ENCODE assay signal across 14 cellular contexts in the genomic region with DNA sequence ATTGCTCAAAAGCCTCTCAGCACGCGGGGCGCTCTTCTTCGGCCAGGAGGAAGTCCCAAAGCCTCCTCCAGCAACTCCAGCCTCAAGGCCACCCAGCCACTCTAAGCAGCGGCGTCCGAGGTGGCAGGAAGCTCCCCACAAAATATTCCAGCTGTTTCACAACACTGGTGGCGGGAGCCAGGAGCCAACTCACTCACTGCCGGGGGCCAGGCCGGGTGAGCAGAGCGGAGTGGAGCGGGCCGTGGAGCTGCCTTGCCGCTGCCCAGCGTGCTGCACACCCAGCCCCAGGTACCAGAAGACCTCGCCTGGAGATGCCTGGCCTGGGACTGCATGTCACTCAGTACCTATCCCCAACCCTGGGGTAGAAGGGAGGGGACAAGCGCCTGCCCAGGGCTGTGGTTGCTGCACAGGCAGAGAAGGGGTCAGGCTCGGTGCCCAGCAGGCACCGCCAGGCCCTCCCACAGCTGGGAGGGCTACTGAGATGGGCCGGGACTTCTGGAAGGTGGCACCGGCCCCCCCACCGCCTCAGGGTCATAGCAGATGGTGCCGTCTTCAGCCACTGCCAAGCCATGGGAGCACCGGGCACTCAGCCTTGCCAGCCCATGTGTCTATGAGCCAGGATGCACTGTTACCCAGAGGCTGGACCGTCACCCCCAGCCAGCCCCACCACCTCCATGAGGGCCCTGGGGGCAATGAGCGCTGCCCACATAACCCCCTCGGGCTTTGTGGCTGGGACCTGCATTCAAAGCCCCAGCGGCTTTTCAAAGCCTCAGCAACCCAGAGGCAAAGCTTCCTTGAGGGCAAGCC. TPM values are rescaled to one million over a fixed set of nuclear protein-coding genes. Genes with fewer than 3 reads are reported as not detected.
DNase-seq lines count a peak whose midpoint lies in the region; ATAC-seq and TF ChIP-seq lines count a peak whose summit lies in the region.
"Had no signal": no experiment of that assay in that cellular context is flagged by ENCODE, and none has a peak within 500 bp of the region (broad histone marks: within the 10 kb centered on the region; RNA-seq: fewer than 3 reads in every experiment).

No MANE protein-coding gene starts in this region.

- peaks cover 29% of the 10 kb centered on the region for H3K36me3 ChIP-seq in IMR-90 (ENCODE audit: control insufficient read depth, insufficient read depth, low read length)
- H3K36me3 ChIP-seq in esophagus squamous epithelium = peaks cover 6 to 76% (median 12%) of the 10 kb centered on the region in 3 donors
- H3K36me3 ChIP-seq in transverse colon = peaks cover 0 to 10% (median 0%) of the 10 kb centered on the region in 4 donors

- no peak overlapping the region for H3K18ac ChIP-seq in IMR-90 (ENCODE audit: low read depth, low read length)

- H2BK15ac ChIP-seq in IMR-90 (ENCODE audit: low read depth, low read length) = no peak overlapping the region; the same call in 2 of the 3 replicates

- peak overlapping the region; percentile 46 for H2AFZ ChIP-seq in IMR-90 (replicated peaks; ENCODE audit: low read length, poor library complexity)

- no peak for TF ChIP-seq RAD21 in IMR-90 (IDR thresholded peaks at IDR 0.05; ENCODE audit: low read length)

- H3K56ac ChIP-seq in IMR-90 (ENCODE audit: extremely low read depth, insufficient read depth, low read length) = no peak overlapping the region

- H3K4me3 ChIP-seq in IMR-90 (ENCODE audit: insufficient read depth, low read depth, low read length) (no peak overlapping the region), esophagus squamous epithelium (no peak overlapping the region), lower leg skin (ENCODE audit: low read depth, poor library complexity, severe bottlenecking) (no peak overlapping the region), transverse colon (no peak overlapping the region)

- CTCF ChIA-PET in IMR-90 (lab: Yijun Ruan, JAX) (no interaction called here), GM10248 (lab: Yijun Ruan, JAX) (interaction anchor here (1.0 to 3.6 kb wide), 3 partner anchors 16 to 642 kb away, joined by 4 to 43 read pairs (median 30); no protein-coding TSS in a partner anchor)

- TF ChIP-seq CTCF in IMR-90 (conservative IDR thresholded peaks at IDR 0.05; ENCODE audit: low read depth, low read length) = 0 out of 2 replicates have a peak, but pooled peaks have one; percentile 0
- no peak for TF ChIP-seq CTCF in esophagus squamous epithelium (IDR thresholded peaks at IDR 0.05)
- TF ChIP-seq CTCF in lower leg skin (IDR thresholded peaks at IDR 0.05) = no peak
- no peak for TF ChIP-seq CTCF in transverse colon (IDR thresholded peaks at IDR 0.05)
- no peak for TF ChIP-seq CTCF in GM10248 (IDR thresholded peaks at IDR 0.05; ENCODE audit: control extremely low read depth, extremely low read depth, low read depth, missing control alignments)

- no peaks in the 10 kb centered on the region for H3K27me3 ChIP-seq in IMR-90 (ENCODE audit: control insufficient read depth, insufficient read depth, low read length)
- H3K27me3 ChIP-seq in esophagus squamous epithelium = no peaks in the 10 kb centered on the region
- H3K27me3 ChIP-seq in transverse colon = no peaks in the 10 kb centered on the region

- ATAC-seq in IMR-90 (ENCODE audit: low read depth) = peak; percentile 57
- ATAC-seq: activated CD8-positive, alpha-beta memory T cell treated with anti-CD3 and anti-CD28 coated beads, Interleukin-2, amount 10 ng/mL, durations not matched to agents 7 days and 5 days; HCT116 had no signal

- H4K8ac ChIP-seq in IMR-90 (ENCODE audit: low read depth in 2 of 2, low read length in 2 of 2) = peak overlapping the region in 1 of 2 experiments; percentile 56; a peak in 1 of 4 replicates

- H2AK9ac ChIP-seq in IMR-90 (replicated peaks; ENCODE audit: low read depth, low read length, poor library complexity) = peak overlapping the region; percentile 86

- DNase-seq in IMR-90 (peak; percentile 64), esophagus squamous epithelium (lab: John Stamatoyannopoulos, UW) (no peak), lower leg skin (ENCODE audit: low spot score in 2 of 2) (peak; percentile 58 to 94), transverse colon (peak; percentile 47), GM10248 (ENCODE audit: extremely low spot score) (no peak), HuH-7.5 (ENCODE audit: low spot score) (no peak)
- DNase-seq in stimulated activated CD4-positive, alpha-beta T cell treated with anti-CD3 and anti-CD28 coated beads, Interleukin-2, amount 100 ng/mL, for 48 hours = no peak
- DNase-seq: activated CD8-positive, alpha-beta memory T cell treated with anti-CD3 and anti-CD28 coated beads, Interleukin-2, amount 10 ng/mL, durations not matched to agents 7 days and 5 days; Calu3; effector CD8-positive, alpha-beta T cell; naive B cell; NCI-H2081 treated with DMSO at 0.1 percent for 48 hours; stimulated activated CD8-positive, alpha-beta memory T cell treated with anti-CD3 and anti-CD28 coated beads, Interleukin-4, amount 100 ng/mL, for 48 hours had no signal

- peak overlapping the region; percentile 57 for H2BK120ac ChIP-seq in IMR-90 (ENCODE audit: low read depth, low read length)

- peak overlapping the region; percentile 30 for H2AK5ac ChIP-seq in IMR-90 (ENCODE audit: low read depth, low read length)

- H3K9me3 ChIP-seq in IMR-90 (ENCODE audit: control insufficient read depth, insufficient read depth, low read length) (no peaks in the 10 kb centered on the region), esophagus squamous epithelium (no peaks in the 10 kb centered on the region), transverse colon (no peaks in the 10 kb centered on the region)

- intact Hi-C loops in IMR-90 (cut with micrococcal nuclease) (no loop called here), esophagus squamous epithelium (cut with DNase I) (no loop called here), lower leg skin (cut with DNase I; ENCODE audit: low total_unique reads) (no loop called here), transverse colon (cut with DNase I; ENCODE audit: low total_unique reads) (no loop called here)

- no peak overlapping the region; the same call in 1 of the 2 replicates for H3K14ac ChIP-seq in IMR-90 (replicated peaks; ENCODE audit: low read depth, low read length)

- H3K79me1 ChIP-seq in IMR-90 (ENCODE audit: low read depth in 1 of 2, low read length in 2 of 2) = peaks cover 15 to 68% of the 10 kb centered on the region in 2 experiments

- peaks cover 16% of the 10 kb centered on the region for H3K4me1 ChIP-seq in IMR-90 (ENCODE audit: control insufficient read depth, insufficient read depth, low read length)
- H3K4me1 ChIP-seq in esophagus squamous epithelium = peaks cover 47 to 79% (median 54%) of the 10 kb centered on the region in 3 donors
- peaks cover 6 to 36% (median 24%) of the 10 kb centered on the region in 4 donors for H3K4me1 ChIP-seq in transverse colon

- peak overlapping the region; percentile 43; the same call in 1 of the 2 replicates for H4K91ac ChIP-seq in IMR-90 (ENCODE audit: insufficient read depth, low read depth, low read length)

- in situ Hi-C loops in IMR-90 (cut with MboI; ENCODE audit: low sequenced_read_pairs) = loop anchor here (10.0 kb wide), 1 partner anchor 54 kb away; a partner anchor contains a TSS
- in situ Hi-C loops in transverse colon (cut with MboI; ENCODE audit: low pct_ligation_motif_present in 1 of 4, low pct_unique_long_range_greater_than_20kb in 1 of 4, low sequenced_read_pairs in 3 of 4) = no loop called here

- TF ChIP-seq EP300 in transverse colon (IDR thresholded peaks at IDR 0.05; ENCODE audit: low read depth) = no peak

- no peak overlapping the region for H3K4me2 ChIP-seq in IMR-90 (ENCODE audit: low read depth, low read length)

- no TSS peak for BruUV-seq in IMR-90 (replicated peaks; lab: Mats Ljungman, UMichigan)

- peak overlapping the region; percentile 23; the same call in 1 of the 2 replicates for H3K23ac ChIP-seq in IMR-90 (ENCODE audit: low read depth, low read length)

- 60% methylated on average over 2 of the region's 28 CpGs; no CpG with 5 or more reads in 1 of the 2 experiments for WGBS in IMR-90 (ENCODE audit: extremely low coverage in 2 of 2, insufficient read length in 1 of 2), 2 experiments
- 40 to 41% methylated on average over 2 to 4 of the region's 28 CpGs for WGBS in esophagus squamous epithelium, 2 donors
- 50 to 60% methylated on average over 21 to 26 of the region's 28 CpGs for WGBS in lower leg skin, 2 donors
- WGBS in transverse colon (ENCODE audit: low coverage in 1 of 2), 2 donors = 84 to 92% methylated on average over 2 to 19 of the region's 28 CpGs

- dilution Hi-C loops in IMR-90 (cut with HindIII; ENCODE audit: low sequenced_read_pairs, unreplicated experiment) = no loop called here

- H3K27ac ChIP-seq in IMR-90 (ENCODE audit: insufficient read depth, low read length) (peak overlapping the region; percentile 28; the same call in 1 of the 2 replicates), esophagus squamous epithelium (peak overlapping the region; percentile 11 to 58 (median 36)), transverse colon (peak overlapping the region in 3 of 4 donors; percentile 28 to 37 (median 37))

- H2BK5ac ChIP-seq in IMR-90 (ENCODE audit: low read depth, low read length, poor library complexity, severe bottlenecking) = peak overlapping the region; percentile 39

- no peaks in the 10 kb centered on the region for H3K9me1 ChIP-seq in IMR-90 (ENCODE audit: insufficient read depth, low read length)

- no peak overlapping the region for H4K5ac ChIP-seq in IMR-90 (ENCODE audit: low read depth, low read length)

- H3K4ac ChIP-seq in IMR-90 (ENCODE audit: low read depth, low read length) = peak overlapping the region; percentile 64

- TF ChIP-seq POLR2A in IMR-90 (IDR thresholded peaks at IDR 0.05; ENCODE audit: low read depth, low read length) (no peak), esophagus squamous epithelium (IDR thresholded peaks at IDR 0.05) (no peak), lower leg skin (IDR thresholded peaks at IDR 0.05) (no peak), transverse colon (IDR thresholded peaks at IDR 0.05) (no peak)

- peaks cover 43% of the 10 kb centered on the region for H4K20me1 ChIP-seq in IMR-90 (ENCODE audit: insufficient read depth, low read length)

- POLR2A ChIA-PET in IMR-90 (lab: Charles Lee; ENCODE audit: unreplicated experiment) = no interaction called here
- POLR2A ChIA-PET in GM10248 (lab: Yijun Ruan, JAX) = interaction anchor here (0.5 kb wide), 1 partner anchor 249 kb away, joined by 7 read pairs; no protein-coding TSS in a partner anchor

- H3K9ac ChIP-seq in IMR-90 (ENCODE audit: low read depth, low read length) = no peak overlapping the region

- no peak overlapping the region for H2BK20ac ChIP-seq in IMR-90 (ENCODE audit: low read depth, low read length)

TF ChIP-seq in IMR-90, 13 proteins besides CTCF, POLR2A, EP300 and RAD21 (continues in another document):
- no peak for TF ChIP-seq FOS (IDR thresholded peaks at IDR 0.05; ENCODE audit: low read depth, low read length)
- TF ChIP-seq SMC3 (IDR thresholded peaks at IDR 0.05; ENCODE audit: low read depth, low read length) = 0 out of 2 replicates have a peak, but pooled peaks have one; percentile 6

RNA-seq across cellular contexts. Expression of a gene that starts 59.2 kb away (rescaled TPM):
- 1.3 and 1.7 TPM in 2 replicates for total RNA-seq in IMR-90 (2012; rRNA removed)
- 30.6 and 45.4 TPM in 2 replicates for polyA plus RNA-seq in IMR-90 (2012; rRNA removed)
- polyA plus RNA-seq in IMR-90 (2012; cell fraction: cytosol; rRNA removed) = 19.2 and 30.8 TPM in 2 replicates
- 39.7 and 78.9 TPM in 2 replicates for polyA plus RNA-seq in IMR-90 (2012; cell fraction: nucleus; rRNA removed; ENCODE audit: low replicate concordance)
- total RNA-seq in esophagus squamous epithelium = 10 to 100 TPM; 10.3 to 20.1 (median 12.7) TPM
- total RNA-seq in lower leg skin = 10 to 100 TPM; 16.9 to 25.8 (median 24.3) TPM
- 10 to 100 TPM; 12.3 to 34.6 (median 19.7) TPM for total RNA-seq in transverse colon

Comparison
In these comparisons a context has a peak if more than half of its experiments do, and no peak if none do; other contexts are left out.
1. DNase-seq: peak in IMR-90 (single experiment), lower leg skin (2 of 2) and transverse colon (single experiment); none in esophagus squamous epithelium (single experiment), GM10248 (single experiment), HuH-7.5 (single experiment) and stimulated activated CD4-positive, alpha-beta T cell treated with anti-CD3 and anti-CD28 coated beads, Interleukin-2, amount 100 ng/mL, for 48 hours (0 of 2).
2. Peak in every context shown above with its lines, with median percentiles within 50 percentile points of each other: H3K27ac ChIP-seq.